ENCODE assay signal across 1 cellular context in the genomic region with DNA sequence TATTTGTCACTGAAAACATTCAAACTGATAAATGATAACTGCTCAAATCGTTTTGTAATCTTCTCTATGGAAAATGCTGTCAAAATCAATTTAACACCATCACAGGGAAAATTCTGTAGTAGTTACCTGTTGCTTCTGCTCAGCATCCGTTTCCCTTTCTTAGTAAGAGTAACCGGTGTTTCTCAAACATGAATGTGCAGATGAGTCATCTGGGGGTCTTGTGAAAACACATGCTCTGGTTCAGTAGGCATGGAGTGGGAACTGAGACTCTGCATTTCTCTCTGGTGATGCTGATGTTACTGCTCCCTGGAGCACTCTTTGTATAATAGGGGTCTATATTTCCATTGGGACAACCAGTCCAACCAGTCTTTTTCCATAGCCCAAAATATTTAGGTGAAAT.
TF ChIP-seq lines count a peak whose summit lies in the region.

No MANE protein-coding gene starts in this region.

TF ChIP-seq in GM23338, 12 proteins besides CTCF, POLR2A, EP300 and RAD21 (continued from another document):
- TF ChIP-seq, protein P1, sequence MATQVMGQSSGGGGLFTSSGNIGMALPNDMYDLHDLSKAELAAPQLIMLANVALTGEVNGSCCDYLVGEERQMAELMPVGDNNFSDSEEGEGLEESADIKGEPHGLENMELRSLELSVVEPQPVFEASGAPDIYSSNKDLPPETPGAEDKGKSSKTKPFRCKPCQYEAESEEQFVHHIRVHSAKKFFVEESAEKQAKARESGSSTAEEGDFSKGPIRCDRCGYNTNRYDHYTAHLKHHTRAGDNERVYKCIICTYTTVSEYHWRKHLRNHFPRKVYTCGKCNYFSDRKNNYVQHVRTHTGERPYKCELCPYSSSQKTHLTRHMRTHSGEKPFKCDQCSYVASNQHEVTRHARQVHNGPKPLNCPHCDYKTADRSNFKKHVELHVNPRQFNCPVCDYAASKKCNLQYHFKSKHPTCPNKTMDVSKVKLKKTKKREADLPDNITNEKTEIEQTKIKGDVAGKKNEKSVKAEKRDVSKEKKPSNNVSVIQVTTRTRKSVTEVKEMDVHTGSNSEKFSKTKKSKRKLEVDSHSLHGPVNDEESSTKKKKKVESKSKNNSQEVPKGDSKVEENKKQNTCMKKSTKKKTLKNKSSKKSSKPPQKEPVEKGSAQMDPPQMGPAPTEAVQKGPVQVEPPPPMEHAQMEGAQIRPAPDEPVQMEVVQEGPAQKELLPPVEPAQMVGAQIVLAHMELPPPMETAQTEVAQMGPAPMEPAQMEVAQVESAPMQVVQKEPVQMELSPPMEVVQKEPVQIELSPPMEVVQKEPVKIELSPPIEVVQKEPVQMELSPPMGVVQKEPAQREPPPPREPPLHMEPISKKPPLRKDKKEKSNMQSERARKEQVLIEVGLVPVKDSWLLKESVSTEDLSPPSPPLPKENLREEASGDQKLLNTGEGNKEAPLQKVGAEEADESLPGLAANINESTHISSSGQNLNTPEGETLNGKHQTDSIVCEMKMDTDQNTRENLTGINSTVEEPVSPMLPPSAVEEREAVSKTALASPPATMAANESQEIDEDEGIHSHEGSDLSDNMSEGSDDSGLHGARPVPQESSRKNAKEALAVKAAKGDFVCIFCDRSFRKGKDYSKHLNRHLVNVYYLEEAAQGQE (IDR thresholded peaks at IDR 0.05; ENCODE audit: unreplicated experiment) = no peak
- TF ChIP-seq POLR2AphosphoS5 (IDR thresholded peaks at IDR 0.05; ENCODE audit: low read depth) (no peak), EZH2 (IDR thresholded peaks at IDR 0.05; ENCODE audit: low read depth, unreplicated experiment) (no peak), ZNF331 (CRISPR knock-in tag; IDR thresholded peaks at IDR 0.05; ENCODE audit: low read depth) (no peak), STAT1 (IDR thresholded peaks at IDR 0.05; ENCODE audit: unreplicated experiment) (no peak), CREB1 (CRISPR knock-in tag; IDR thresholded peaks at IDR 0.05; ENCODE audit: low read depth) (no peak)
- TF ChIP-seq, protein P2, sequence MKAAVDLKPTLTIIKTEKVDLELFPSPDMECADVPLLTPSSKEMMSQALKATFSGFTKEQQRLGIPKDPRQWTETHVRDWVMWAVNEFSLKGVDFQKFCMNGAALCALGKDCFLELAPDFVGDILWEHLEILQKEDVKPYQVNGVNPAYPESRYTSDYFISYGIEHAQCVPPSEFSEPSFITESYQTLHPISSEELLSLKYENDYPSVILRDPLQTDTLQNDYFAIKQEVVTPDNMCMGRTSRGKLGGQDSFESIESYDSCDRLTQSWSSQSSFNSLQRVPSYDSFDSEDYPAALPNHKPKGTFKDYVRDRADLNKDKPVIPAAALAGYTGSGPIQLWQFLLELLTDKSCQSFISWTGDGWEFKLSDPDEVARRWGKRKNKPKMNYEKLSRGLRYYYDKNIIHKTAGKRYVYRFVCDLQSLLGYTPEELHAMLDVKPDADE (IDR thresholded peaks at IDR 0.05) = no peak
